19 cellular contexts compared by ENCODE assay signal in genomic region chr5:126514159-126515141, GRCh38.
DNase-seq lines count a peak whose midpoint lies in the region; ATAC-seq and TF ChIP-seq lines count a peak whose summit lies in the region.
"Had no signal": no experiment of that assay in that cellular context is flagged by ENCODE, and none has a peak within 500 bp of the region (broad histone marks: within the 10 kb centered on the region; RNA-seq: fewer than 3 reads in every experiment).

No MANE protein-coding gene starts in this region.

- TF ChIP-seq POLR2A in erythroblast (IDR thresholded peaks at IDR 0.05; ENCODE audit: low read length) (peak; percentile 24), vagina (IDR thresholded peaks at IDR 0.05) (no peak)

- H3K27me3 ChIP-seq in right cardiac atrium (ENCODE audit: control insufficient read depth, insufficient read depth) = no peaks in the 10 kb centered on the region
- no peaks in the 10 kb centered on the region for H3K27me3 ChIP-seq in vagina
- H3K27me3 ChIP-seq: heart left ventricle had no signal

- H3K36me3 ChIP-seq in vagina = no peaks in the 10 kb centered on the region
- H3K36me3 ChIP-seq: heart left ventricle had no signal

- no peaks in the 10 kb centered on the region for H3K36me3 Mint-ChIP-seq in mesothelial cell of epicardium
- H3K36me3 Mint-ChIP-seq: activated CD8-positive, alpha-beta memory T cell treated with anti-CD3 and anti-CD28 coated beads, Interleukin-2, amount 10 ng/mL, durations not matched to agents 7 days and 5 days had no signal

- H3K27ac Mint-ChIP-seq in mesothelial cell of epicardium = peak overlapping the region; percentile 40
- H3K27ac Mint-ChIP-seq: activated CD8-positive, alpha-beta memory T cell treated with anti-CD3 and anti-CD28 coated beads, Interleukin-2, amount 10 ng/mL, durations not matched to agents 7 days and 5 days; endodermal cell; progenitor cell of endocrine pancreas had no signal

- no peak overlapping the region for H3K4me3 Mint-ChIP-seq in mesothelial cell of epicardium
- H3K4me3 Mint-ChIP-seq: activated CD8-positive, alpha-beta memory T cell treated with anti-CD3 and anti-CD28 coated beads, Interleukin-2, amount 10 ng/mL, durations not matched to agents 7 days and 5 days; endodermal cell had no signal

- H3K4me1 ChIP-seq in right cardiac atrium (ENCODE audit: control insufficient read depth, insufficient read depth, low read length) = peaks cover 3% of the 10 kb centered on the region
- peaks cover 38% of the 10 kb centered on the region for H3K4me1 ChIP-seq in vagina

- H3K9me3 ChIP-seq in right cardiac atrium (ENCODE audit: control insufficient read depth, low read length) (no peaks in the 10 kb centered on the region), vagina (no peaks in the 10 kb centered on the region)
- H3K9me3 ChIP-seq: heart left ventricle had no signal

- DNase-seq in right cardiac atrium = no peak
- no peak for DNase-seq in Right ventricle myocardium superior
- peak; percentile 80 to 87 for DNase-seq in erythroblast (lab: John Stamatoyannopoulos, UW)
- DNase-seq in mesothelial cell of epicardium (ENCODE audit: low spot score in 2 of 2, unreplicated experiment in 2 of 2) = no peak
- DNase-seq in vagina (ENCODE audit: extremely low spot score in 2 of 2) = peak in 1 of 2 donors; percentile 74
- no peak for DNase-seq in SW 1271 (lab: John Stamatoyannopoulos, UW)
- no peak for DNase-seq in A172 (ENCODE audit: low spot score)
- DNase-seq: ACHN; activated CD8-positive, alpha-beta memory T cell treated with anti-CD3 and anti-CD28 coated beads, Interleukin-2, amount 10 ng/mL, durations not matched to agents 7 days and 5 days; activated naive CD4-positive, alpha-beta T cell; central memory CD4-positive, alpha-beta T cell; heart left ventricle; NCI-H187; NCI-H526; T-helper 1 cell had no signal

- WGBS in right cardiac atrium = 81% methylated on average over 13 of the region's 13 CpGs

- H3K27me3 Mint-ChIP-seq in mesothelial cell of epicardium (ENCODE audit: low read depth) = no peaks in the 10 kb centered on the region
- H3K27me3 Mint-ChIP-seq: activated CD8-positive, alpha-beta memory T cell treated with anti-CD3 and anti-CD28 coated beads, Interleukin-2, amount 10 ng/mL, durations not matched to agents 7 days and 5 days; progenitor cell of endocrine pancreas had no signal

- intact Hi-C loops in right cardiac atrium (cut with DNase I) = no loop called here
- intact Hi-C loops in Right ventricle myocardium superior (cut with DNase I) = no loop called here
- intact Hi-C loops in vagina (cut with DNase I) = no loop called here

- H3K9me3 Mint-ChIP-seq in mesothelial cell of epicardium = no peaks in the 10 kb centered on the region
- H3K9me3 Mint-ChIP-seq: endodermal cell had no signal

- H3K4me1 Mint-ChIP-seq in mesothelial cell of epicardium = peaks cover 35% of the 10 kb centered on the region

- H3K4me3 ChIP-seq in right cardiac atrium (ENCODE audit: low read length) (no peak overlapping the region), vagina (no peak overlapping the region)
- H3K4me3 ChIP-seq: heart left ventricle had no signal

- H3K27ac ChIP-seq in right cardiac atrium (ENCODE audit: low read length) = peak overlapping the region; percentile 39
- peak overlapping the region; percentile 77 for H3K27ac ChIP-seq in vagina

- ATAC-seq in right cardiac atrium (peak in 1 of 2 donors; percentile 79), Right ventricle myocardium superior (ENCODE audit: poor library complexity) (no peak), GM21390 (IDR thresholded peaks at IDR 0.05; ENCODE audit: unreplicated experiment) (no peak)
- ATAC-seq: activated CD4-positive, CD25-positive, alpha-beta regulatory T cell treated with anti-CD3 and anti-CD28 coated beads, Interleukin-2, amount 50 U/mL, for 24 hours; activated CD8-positive, alpha-beta memory T cell treated with anti-CD3 and anti-CD28 coated beads, Interleukin-2, amount 10 ng/mL, durations not matched to agents 7 days and 5 days; heart left ventricle had no signal

- TF ChIP-seq CTCF in mesothelial cell of epicardium (IDR thresholded peaks at IDR 0.05; ENCODE audit: unreplicated experiment) (no peak), vagina (IDR thresholded peaks at IDR 0.05) (no peak)

Comparison
In these comparisons a context has a peak if more than half of its experiments do, and no peak if none do; other contexts are left out.
1. DNase-seq: peak in erythroblast (2 of 2); none in right cardiac atrium (0 of 3), Right ventricle myocardium superior (single experiment), mesothelial cell of epicardium (0 of 2), SW 1271 (0 of 2) and A172 (single experiment).